In genomic region chr19:29971648-29972047, GRCh38 we compare ENCODE assay signal across 19 cellular contexts. TPM values are rescaled to one million over a fixed set of nuclear protein-coding genes. Genes with fewer than 3 reads are reported as not detected.
DNase-seq lines count a peak whose midpoint lies in the region; ATAC-seq and TF ChIP-seq lines count a peak whose summit lies in the region.
"Had no signal": no experiment of that assay in that cellular context is flagged by ENCODE, and none has a peak within 500 bp of the region (broad histone marks: within the 10 kb centered on the region; RNA-seq: fewer than 3 reads in every experiment).

No MANE protein-coding gene starts in this region.

- H3K4me2 ChIP-seq in IMR-90 (ENCODE audit: low read depth, low read length), result no peak overlapping the region

- no peak for TF ChIP-seq RAD21 in IMR-90 (IDR thresholded peaks at IDR 0.05; ENCODE audit: low read length)

- no peak overlapping the region for H4K91ac ChIP-seq in IMR-90 (ENCODE audit: insufficient read depth, low read depth, low read length)

- BruUV-seq in IMR-90 (replicated peaks; lab: Mats Ljungman, UMichigan), result no TSS peak

- H2BK120ac ChIP-seq in IMR-90 (ENCODE audit: low read depth, low read length), result no peak overlapping the region

- H3K14ac ChIP-seq in IMR-90 (replicated peaks; ENCODE audit: low read depth, low read length), result no peak overlapping the region

- H3K23ac ChIP-seq in IMR-90 (ENCODE audit: low read depth, low read length), result no peak overlapping the region

- TF ChIP-seq POLR2A in IMR-90 (IDR thresholded peaks at IDR 0.05; ENCODE audit: low read depth, low read length), result no peak

- H3K27me3 ChIP-seq in IMR-90 (ENCODE audit: control insufficient read depth, insufficient read depth, low read length), result no peaks in the 10 kb centered on the region

- H4K20me1 ChIP-seq in IMR-90 (ENCODE audit: insufficient read depth, low read length), result peaks cover 18% of the 10 kb centered on the region; the same call in 1 of the 2 replicates

- intact Hi-C loops in IMR-90 (cut with micrococcal nuclease), result no loop called here

- H3K18ac ChIP-seq in IMR-90 (ENCODE audit: low read depth, low read length), result no peak overlapping the region

- H4K5ac ChIP-seq in IMR-90 (ENCODE audit: low read depth, low read length), result no peak overlapping the region

- in situ Hi-C loops in IMR-90 (cut with MboI; ENCODE audit: low sequenced_read_pairs) (no loop called here), G401 (cut with HindIII; ENCODE audit: low sequenced_read_pairs) (no loop called here)

- H3K9me3 ChIP-seq in IMR-90 (ENCODE audit: control insufficient read depth, insufficient read depth, low read length), result no peaks in the 10 kb centered on the region

- H3K56ac ChIP-seq in IMR-90 (ENCODE audit: extremely low read depth, insufficient read depth, low read length), result no peak overlapping the region

- no peak overlapping the region for H3K27ac ChIP-seq in IMR-90 (ENCODE audit: insufficient read depth, low read length)
- H3K27ac ChIP-seq: GM23248 had no signal

- no peak overlapping the region for H2AK9ac ChIP-seq in IMR-90 (replicated peaks; ENCODE audit: low read depth, low read length, poor library complexity)

- ATAC-seq in IMR-90 (ENCODE audit: low read depth) (no peak), GM21576 (IDR thresholded peaks at IDR 0.05; ENCODE audit: unreplicated experiment) (no peak)
- ATAC-seq: HCT116 had no signal

- H2AK5ac ChIP-seq in IMR-90 (ENCODE audit: low read depth, low read length), result no peak overlapping the region

- peaks cover 6% of the 10 kb centered on the region for H3K9me1 ChIP-seq in IMR-90 (ENCODE audit: insufficient read depth, low read length)

- no CpG with 5 or more reads among the region's 3 CpGs for WGBS in IMR-90 (ENCODE audit: extremely low coverage in 2 of 2, insufficient read length in 1 of 2), 2 experiments

- DNase-seq in NCI-H2171 treated with DMSO at 0.1 percent for 48 hours (lab: John Stamatoyannopoulos, UW) (peak; percentile 41), NCI-H2171 (lab: John Stamatoyannopoulos, UW) (no peak), IMR-90 (peak; percentile 22), NCI-H526 treated with DMSO at 0.1 percent for 48 hours (lab: John Stamatoyannopoulos, UW) (peak; percentile 31), superior temporal gyrus (ENCODE audit: extremely low spot score) (peak; percentile 27), G401 (ENCODE audit: low spot score) (no peak)
- no peak for DNase-seq in activated CD4-positive, CD25-positive, alpha-beta regulatory T cell treated with anti-CD3 and anti-CD28 coated beads, Interleukin-2, amount 50 U/mL, for 72 hours
- DNase-seq: C1 segment of cervical spinal cord; Calu3; CD4-positive, alpha-beta memory T cell; COR-L47; DMS53; EL; GF-D8; GM23248; H9; HFFc6 had no signal

- H2BK15ac ChIP-seq in IMR-90 (ENCODE audit: low read depth, low read length), result no peak overlapping the region

- H4K8ac ChIP-seq in IMR-90 (ENCODE audit: low read depth in 2 of 2, low read length in 2 of 2), result no peak overlapping the region

- peaks cover 25 to 41% of the 10 kb centered on the region in 2 experiments for H3K79me1 ChIP-seq in IMR-90 (ENCODE audit: low read depth in 1 of 2, low read length in 2 of 2)

- POLR2A ChIA-PET in IMR-90 (lab: Charles Lee; ENCODE audit: unreplicated experiment), result no interaction called here

- H3K4ac ChIP-seq in IMR-90 (ENCODE audit: low read depth, low read length), result no peak overlapping the region

- H2BK20ac ChIP-seq in IMR-90 (ENCODE audit: low read depth, low read length), result no peak overlapping the region

- CTCF ChIA-PET in IMR-90 (lab: Yijun Ruan, JAX), result interaction anchor here (0.6 to 1.2 kb wide), 2 partner anchors 21 to 128 kb away, joined by 3 to 4 read pairs; no protein-coding TSS in a partner anchor

- no peak for TF ChIP-seq CTCF in IMR-90 (conservative IDR thresholded peaks at IDR 0.05; ENCODE audit: low read depth, low read length)

- H3K36me3 ChIP-seq in IMR-90 (ENCODE audit: control insufficient read depth, insufficient read depth, low read length), result no peaks in the 10 kb centered on the region

- no peak overlapping the region for H3K4me3 ChIP-seq in IMR-90 (ENCODE audit: insufficient read depth, low read depth, low read length)
- H3K4me3 ChIP-seq: GM23248 had no signal

- dilution Hi-C loops in IMR-90 (cut with HindIII; ENCODE audit: low sequenced_read_pairs, unreplicated experiment), result no loop called here

- H3K9ac ChIP-seq in IMR-90 (ENCODE audit: low read depth, low read length), result no peak overlapping the region
- H3K9ac ChIP-seq: GM23248 had no signal

- H3K4me1 ChIP-seq in IMR-90 (ENCODE audit: control insufficient read depth, insufficient read depth, low read length), result peaks cover 6% of the 10 kb centered on the region

- H2AFZ ChIP-seq in IMR-90 (replicated peaks; ENCODE audit: low read length, poor library complexity), result no peak overlapping the region
- H2AFZ ChIP-seq: GM23248 had no signal

- no peak overlapping the region for H2BK5ac ChIP-seq in IMR-90 (ENCODE audit: low read depth, low read length, poor library complexity, severe bottlenecking)

TF ChIP-seq in IMR-90, 13 proteins besides CTCF, POLR2A, EP300 and RAD21:
- no peak for TF ChIP-seq MAFK (IDR thresholded peaks at IDR 0.05; ENCODE audit: low read depth, low read length)
- no peak for TF ChIP-seq CHD1 (IDR thresholded peaks at IDR 0.05; ENCODE audit: low read depth, low read length)
TF ChIP-seq in IMR-90: peak in this region for 0.

RNA-seq across cellular contexts. Expression of gene URI1, which starts 29.6 kb away (rescaled TPM):
- total RNA-seq in IMR-90 (2012; rRNA removed), result 43.2 and 95.8 TPM in 2 replicates
- polyA plus RNA-seq in IMR-90 (2012; rRNA removed), result 39.0 and 45.3 TPM in 2 replicates
- polyA plus RNA-seq in IMR-90 (2012; cell fraction: cytosol; rRNA removed), result 4.1 and 11.6 TPM in 2 replicates
- 2.4 and 34.6 TPM in 2 replicates for polyA plus RNA-seq in IMR-90 (2012; cell fraction: nucleus; rRNA removed; ENCODE audit: low replicate concordance)
- 56.5 and 73.2 TPM in 2 replicates for total RNA-seq in G401 (2014; rRNA removed; shearing (Covaris generic))

Comparison
In these comparisons a context has a peak if more than half of its experiments do, and no peak if none do; other contexts are left out.
1. DNase-seq: peak in NCI-H2171 treated with DMSO at 0.1 percent for 48 hours (single experiment), IMR-90 (single experiment), NCI-H526 treated with DMSO at 0.1 percent for 48 hours (single experiment) and superior temporal gyrus (single experiment); none in NCI-H2171 (single experiment), G401 (single experiment) and activated CD4-positive, CD25-positive, alpha-beta regulatory T cell treated with anti-CD3 and anti-CD28 coated beads, Interleukin-2, amount 50 U/mL, for 72 hours (single experiment).